8 cellular contexts compared by ENCODE assay signal in the genomic region with DNA sequence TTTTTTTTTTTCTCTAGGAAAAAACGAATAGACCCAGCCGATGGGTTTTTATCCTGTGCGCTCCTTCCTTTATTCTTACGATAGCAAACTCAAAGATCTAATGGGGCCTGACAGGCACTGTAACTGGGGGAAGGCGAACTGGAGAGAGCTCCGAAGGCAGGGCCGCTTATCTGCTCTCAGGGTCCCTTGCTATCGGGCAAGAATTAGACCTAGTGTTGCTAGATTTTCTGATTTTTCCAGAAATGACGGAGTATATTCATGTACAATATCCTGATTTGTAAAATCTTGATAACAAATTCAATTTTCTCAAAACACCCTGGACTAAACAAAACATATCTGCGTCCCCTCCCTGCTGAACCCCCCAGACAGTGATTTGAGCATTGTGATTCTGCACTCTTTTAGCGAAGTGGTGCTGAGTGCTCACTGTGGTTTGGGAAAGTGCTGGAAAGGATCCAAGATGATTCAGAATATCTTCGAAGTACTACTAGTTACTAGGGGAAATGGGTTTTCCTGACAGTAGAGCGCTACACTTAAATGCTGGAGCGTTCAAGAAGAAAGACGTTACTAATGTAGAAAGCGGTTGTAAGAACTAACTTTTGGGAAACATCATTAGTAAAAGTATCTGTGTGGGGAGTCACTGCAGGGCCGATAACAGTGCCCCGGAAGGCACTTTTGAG. TPM values are rescaled to one million over a fixed set of nuclear protein-coding genes. Genes with fewer than 3 reads are reported as not detected.
DNase-seq lines count a peak whose midpoint lies in the region; ATAC-seq and TF ChIP-seq lines count a peak whose summit lies in the region.

No MANE protein-coding gene starts in this region.

- peaks cover 5% of the 10 kb centered on the region for H3K4me1 Mint-ChIP-seq in type B pancreatic cell (ENCODE audit: unreplicated experiment)

- H3K4me3 Mint-ChIP-seq in type B pancreatic cell: peak overlapping the region; percentile 97

- H3K36me3 ChIP-seq in lower lobe of right lung: no peaks in the 10 kb centered on the region

- no peak for TF ChIP-seq CTCF in lower lobe of right lung (IDR thresholded peaks at IDR 0.05)
- TF ChIP-seq CTCF in type B pancreatic cell (conservative IDR thresholded peaks at IDR 0.05): no peak

- intact Hi-C loops in lower lobe of right lung (cut with DNase I): no loop called here

- H3K27ac ChIP-seq in lower lobe of right lung: peak overlapping the region; percentile 77

- DNase-seq in Caki2 (ENCODE audit: low read depth) (peak; percentile 10), NCI-H2029 treated with DMSO at 0.1 percent for 48 hours (lab: John Stamatoyannopoulos, UW) (peak; percentile 93), dedifferentiated amniotic fluid mesenchymal stem cell (ENCODE audit: extremely low spot score) (peak; percentile 42), lower lobe of right lung (no peak), type B pancreatic cell (ENCODE audit: extremely low spot score, unreplicated experiment) (no peak), NCI-H1930 (lab: John Stamatoyannopoulos, UW) (no peak)
- no peak for DNase-seq in stimulated activated CD4-positive, alpha-beta T cell treated with anti-CD3 and anti-CD28 coated beads, Interleukin-4, amount 100 ng/mL, for 24 hours

- H3K4me1 ChIP-seq in lower lobe of right lung: peaks cover 32% of the 10 kb centered on the region

- H3K27ac Mint-ChIP-seq in type B pancreatic cell: peak overlapping the region; percentile 91

- H3K9me3 ChIP-seq in lower lobe of right lung: no peaks in the 10 kb centered on the region

- no peaks in the 10 kb centered on the region for H3K9me3 Mint-ChIP-seq in type B pancreatic cell

- peaks cover 41% of the 10 kb centered on the region for H3K27me3 ChIP-seq in lower lobe of right lung (ENCODE audit: low read depth)

- in situ Hi-C loops in Caki2 (cut with HindIII; ENCODE audit: low pct_unique_long_range_greater_than_20kb, low sequenced_read_pairs): no loop called here

- ATAC-seq in lower lobe of right lung (peak in 1 of 2 donors; percentile 37), HG03469 (IDR thresholded peaks at IDR 0.05; ENCODE audit: unreplicated experiment) (no peak)

- peaks cover 49% of the 10 kb centered on the region for H3K27me3 Mint-ChIP-seq in type B pancreatic cell

- H3K36me3 Mint-ChIP-seq in type B pancreatic cell: peaks cover 3% of the 10 kb centered on the region

- H3K4me3 ChIP-seq in lower lobe of right lung: peak overlapping the region; percentile 71

RNA-seq across cellular contexts. Expression of a gene that starts 0.7 kb away (rescaled TPM):
- 12.0 and 14.9 TPM in 2 replicates for total RNA-seq in Caki2 (2014; rRNA removed; shearing (Covaris generic); ENCODE audit: low replicate concordance)
- total RNA-seq in lower lobe of right lung (29.4 TPM), type B pancreatic cell (ENCODE audit: low replicate concordance) (17.0 and 51.2 TPM in 2 replicates)

Comparison
In these comparisons a context has a peak if more than half of its experiments do, and no peak if none do; other contexts are left out.
1. DNase-seq: peak in Caki2 (single experiment), NCI-H2029 treated with DMSO at 0.1 percent for 48 hours (single experiment) and dedifferentiated amniotic fluid mesenchymal stem cell (single experiment); none in lower lobe of right lung (single experiment), type B pancreatic cell (single experiment), stimulated activated CD4-positive, alpha-beta T cell treated with anti-CD3 and anti-CD28 coated beads, Interleukin-4, amount 100 ng/mL, for 24 hours (single experiment) and NCI-H1930 (0 of 2).